In the genomic region with DNA sequence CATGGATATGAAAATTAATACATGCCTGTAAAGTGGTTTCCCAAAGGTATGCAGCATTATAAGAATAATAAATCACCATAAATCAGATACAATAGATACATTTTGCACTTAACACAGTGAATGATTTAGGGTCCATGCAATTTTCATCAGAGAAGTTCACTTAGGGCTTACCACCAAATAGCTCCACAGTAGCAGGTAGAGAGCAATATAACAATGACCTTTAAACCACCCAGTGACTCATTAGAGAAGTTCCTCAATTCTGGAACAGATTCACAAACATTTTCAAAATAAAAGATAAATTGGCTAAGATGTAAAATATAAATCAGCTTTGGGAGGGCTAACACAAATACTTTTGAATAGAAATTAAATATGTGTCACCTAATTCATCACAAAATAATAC, we compare ENCODE assay signal across 21 cellular contexts.
DNase-seq lines count a peak whose midpoint lies in the region; ATAC-seq, FAIRE-seq and TF ChIP-seq lines count a peak whose summit lies in the region.
"Had no signal": no experiment of that assay in that cellular context is flagged by ENCODE, and none has a peak within 500 bp of the region (broad histone marks: within the 10 kb centered on the region; RNA-seq: fewer than 3 reads in every experiment).

No MANE protein-coding gene starts in this region.

- H3K27me3 Mint-ChIP-seq in T-cell = no peaks in the 10 kb centered on the region
- H3K27me3 Mint-ChIP-seq: CD4-positive, alpha-beta memory T cell had no signal

- no peak overlapping the region for H3K4me2 ChIP-seq in SK-N-SH
- H3K4me2 ChIP-seq in neuronal stem cell (ENCODE audit: insufficient read depth, low read length, poor library complexity, severe bottlenecking) = no peak overlapping the region
- H3K4me2 ChIP-seq: GM23338 had no signal

- no peaks in the 10 kb centered on the region for H3F3A ChIP-seq in SK-N-SH (replicated peaks; ENCODE audit: insufficient read depth)

- H2BK12ac ChIP-seq in neuronal stem cell (ENCODE audit: low read length) = no peak overlapping the region

- H3K23ac ChIP-seq in neuronal stem cell (ENCODE audit: low read depth, low read length, poor library complexity) = no peak overlapping the region

- TF ChIP-seq RAD21 in SK-N-SH (IDR thresholded peaks at IDR 0.05; ENCODE audit: low read length) = no peak

- H3K36me3 ChIP-seq in SK-N-SH (replicated peaks in 1 of 2; ENCODE audit: control insufficient read depth in 1 of 2, insufficient read depth in 2 of 2, low read length in 1 of 2) (no peaks in the 10 kb centered on the region), mucosa of descending colon (ENCODE audit: low read depth) (no peaks in the 10 kb centered on the region), small intestine (ENCODE audit: control insufficient read depth in 2 of 2, insufficient read depth in 2 of 2, low read length in 2 of 2) (no peaks in the 10 kb centered on the region), neuronal stem cell (replicated peaks in 1 of 2; ENCODE audit: control insufficient read depth in 2 of 2, insufficient read depth in 2 of 2, low read length in 2 of 2) (no peaks in the 10 kb centered on the region)

- ATAC-seq in SK-N-SH treated with all-trans-retinoic acid at 6 μM for 48 hours (no peak), mucosa of descending colon (peak; percentile 59), T-cell (replicated peaks in 1 of 4) (no peak)

- H4K91ac ChIP-seq in neuronal stem cell (ENCODE audit: low read depth, low read length, poor library complexity) = no peak overlapping the region

- H2AK5ac ChIP-seq in neuronal stem cell (ENCODE audit: low read depth, low read length) = no peak overlapping the region

- no peak for DNase-seq in SK-N-SH
- peak; percentile 34 for DNase-seq in M059J (ENCODE audit: low read depth)
- DNase-seq in mucosa of descending colon = no peak
- DNase-seq in small intestine = peak; percentile 69
- no peak for DNase-seq in AG08396 (ENCODE audit: low spot score)
- no peak for DNase-seq in T-cell
- DNase-seq in neuronal stem cell (ENCODE audit: low spot score) = no peak
- DNase-seq: ACHN; C1 segment of cervical spinal cord; Caco-2; CD4-positive, alpha-beta memory T cell; DMS153; DND-41; H9; HFFc6 had no signal

- no peaks in the 10 kb centered on the region for H3K9me2 ChIP-seq in SK-N-SH

- H3K4ac ChIP-seq in neuronal stem cell (ENCODE audit: low read length) = no peak overlapping the region

- TF ChIP-seq CTCF in SK-N-SH (IDR thresholded peaks at IDR 0.05) (no peak), mucosa of descending colon (IDR thresholded peaks at IDR 0.05) (no peak)

- peaks cover 0 to 1% (median 0%) of the 10 kb centered on the region in 3 donors for H3K9me3 Mint-ChIP-seq in T-cell
- H3K9me3 Mint-ChIP-seq: GM23338, H9, HFFc6 had no signal

- TF ChIP-seq EP300 in SK-N-SH (IDR thresholded peaks at IDR 0.05; ENCODE audit: borderline replicate concordance in 1 of 2, low read depth in 1 of 2, low read length in 1 of 2) = no peak

- H3K18ac ChIP-seq in neuronal stem cell (ENCODE audit: low read length) = no peak overlapping the region

- H3K9ac ChIP-seq in SK-N-SH = no peak overlapping the region
- no peak overlapping the region for H3K9ac ChIP-seq in neuronal stem cell (ENCODE audit: low read depth, low read length, poor library complexity)

- H2BK5ac ChIP-seq in neuronal stem cell (ENCODE audit: low read length) = no peak overlapping the region

- FAIRE-seq in small intestine (lab: Jason Lieb, UNC) = no peak
- FAIRE-seq: A204.1, G401.6, GM12892 had no signal

- no peak overlapping the region for H4K8ac ChIP-seq in neuronal stem cell (ENCODE audit: low read depth, low read length)

- no peaks in the 10 kb centered on the region for H3K9me3 ChIP-seq in SK-N-SH
- H3K9me3 ChIP-seq in mucosa of descending colon = no peaks in the 10 kb centered on the region
- H3K9me3 ChIP-seq in small intestine (ENCODE audit: control insufficient read depth, low read depth) = no peaks in the 10 kb centered on the region
- no peaks in the 10 kb centered on the region for H3K9me3 ChIP-seq in neuronal stem cell (replicated peaks in 1 of 2; ENCODE audit: control insufficient read depth in 2 of 2, insufficient read depth in 1 of 2, low read depth in 1 of 2, low read length in 2 of 2)
- H3K9me3 ChIP-seq: Caco-2 had no signal

- intact Hi-C loops in mucosa of descending colon (cut with DNase I, micrococcal nuclease) = no loop called here

- POLR2A ChIA-PET in SK-N-SH (lab: Yijun Ruan, JAX) (no interaction called here), T-cell (lab: Charles Lee) (no interaction called here)

- no peak overlapping the region for H3K27ac Mint-ChIP-seq in T-cell
- H3K27ac Mint-ChIP-seq: CD4-positive, alpha-beta memory T cell; GM23338; H9; HFFc6 had no signal

- no peak overlapping the region for H2AFZ ChIP-seq in SK-N-SH (ENCODE audit: low read depth)
- H2AFZ ChIP-seq in neuronal stem cell (ENCODE audit: low read length) = no peak overlapping the region

- H2BK15ac ChIP-seq in neuronal stem cell (ENCODE audit: low read length) = no peak overlapping the region

- no peaks in the 10 kb centered on the region for H3K4me1 Mint-ChIP-seq in T-cell
- H3K4me1 Mint-ChIP-seq: CD4-positive, alpha-beta memory T cell had no signal

- H3K14ac ChIP-seq in neuronal stem cell (ENCODE audit: low read length) = no peak overlapping the region

- no peak overlapping the region for H3K4me3 Mint-ChIP-seq in T-cell
- H3K4me3 Mint-ChIP-seq: CD4-positive, alpha-beta memory T cell; GM23338; H9; HFFc6 had no signal

- H3K4me3 ChIP-seq in SK-N-SH (ENCODE audit: low read depth in 2 of 2, low read length in 1 of 2) (no peak overlapping the region), mucosa of descending colon (no peak overlapping the region), small intestine (ENCODE audit: low read depth in 1 of 2, low read length in 2 of 2) (no peak overlapping the region), neuronal stem cell (ENCODE audit: low read length in 2 of 2) (no peak overlapping the region)
- H3K4me3 ChIP-seq: GM23338 had no signal

- CTCF ChIA-PET in SK-N-SH (lab: Yijun Ruan, JAX) = interaction anchor here (0.8 kb wide), 1 partner anchor 162 kb away, joined by 3 read pairs; no protein-coding TSS in a partner anchor
- CTCF ChIA-PET in T-cell (lab: Charles Lee) = no interaction called here

- no peaks in the 10 kb centered on the region for H4K20me1 ChIP-seq in SK-N-SH (ENCODE audit: insufficient read depth)

- H3K36me3 Mint-ChIP-seq in T-cell = no peaks in the 10 kb centered on the region
- H3K36me3 Mint-ChIP-seq: CD4-positive, alpha-beta memory T cell had no signal

- H3K27me3 ChIP-seq in SK-N-SH (ENCODE audit: insufficient read depth) (no peaks in the 10 kb centered on the region), small intestine (ENCODE audit: control insufficient read depth in 2 of 2, insufficient read depth in 2 of 2, low read length in 2 of 2) (no peaks in the 10 kb centered on the region), neuronal stem cell (ENCODE audit: control insufficient read depth in 3 of 3, insufficient read depth in 3 of 3, low read depth in 1 of 3, low read length in 3 of 3) (no peaks in the 10 kb centered on the region)

- H2BK120ac ChIP-seq in neuronal stem cell (ENCODE audit: low read depth, low read length) = no peak overlapping the region

- H3K4me1 ChIP-seq in SK-N-SH (ENCODE audit: control insufficient read depth in 1 of 2, insufficient read depth in 2 of 2, low read depth in 1 of 2, low read length in 1 of 2) = no peaks in the 10 kb centered on the region
- H3K4me1 ChIP-seq in mucosa of descending colon (ENCODE audit: low read depth) = no peaks in the 10 kb centered on the region
- H3K4me1 ChIP-seq in small intestine (ENCODE audit: control insufficient read depth in 2 of 2, insufficient read depth in 1 of 2, low read depth in 1 of 2, low read length in 1 of 2) = peaks cover 0 to 3% of the 10 kb centered on the region in 2 donors
- H3K4me1 ChIP-seq in neuronal stem cell (ENCODE audit: control insufficient read depth in 2 of 2, insufficient read depth in 1 of 2, low read depth in 1 of 2, low read length in 2 of 2) = peaks cover 0 to 2% of the 10 kb centered on the region in 2 donors
- H3K4me1 ChIP-seq: Caco-2 had no signal

- no peak overlapping the region for H3K27ac ChIP-seq in SK-N-SH (ENCODE audit: low read depth in 2 of 2, low read length in 1 of 2)
- no peak overlapping the region for H3K27ac ChIP-seq in small intestine (ENCODE audit: low read depth in 1 of 2, low read length in 1 of 2)
- no peak overlapping the region for H3K27ac ChIP-seq in neuronal stem cell (replicated peaks; ENCODE audit: low read length)
- H3K27ac ChIP-seq: 22Rv1 had no signal

- H3K79me2 ChIP-seq in SK-N-SH (ENCODE audit: insufficient read depth) = no peaks in the 10 kb centered on the region

- no peaks in the 10 kb centered on the region for H3K79me1 ChIP-seq in neuronal stem cell (ENCODE audit: low read depth, low read length)

TF ChIP-seq in SK-N-SH, 30 proteins besides CTCF, POLR2A, EP300 and RAD21:
- no peak for TF ChIP-seq MXI1 (IDR thresholded peaks at IDR 0.05; ENCODE audit: low read depth, low read length)
- TF ChIP-seq, protein P1, sequence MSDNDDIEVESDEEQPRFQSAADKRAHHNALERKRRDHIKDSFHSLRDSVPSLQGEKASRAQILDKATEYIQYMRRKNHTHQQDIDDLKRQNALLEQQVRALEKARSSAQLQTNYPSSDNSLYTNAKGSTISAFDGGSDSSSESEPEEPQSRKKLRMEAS (IDR thresholded peaks at IDR 0.05; ENCODE audit: low read depth) = no peak
- no peak for TF ChIP-seq CHD2 (IDR thresholded peaks at IDR 0.05; ENCODE audit: low read length, partially characterized antibody)
- no peak for TF ChIP-seq SMC3 (IDR thresholded peaks at IDR 0.05; ENCODE audit: low read depth, low read length)
- TF ChIP-seq RXRA (IDR thresholded peaks at IDR 0.05; ENCODE audit: borderline replicate concordance, low read depth) = 0 out of 2 replicates have a peak, but pooled peaks have one; percentile 10
- no peak for TF ChIP-seq MEF2A (IDR thresholded peaks at IDR 0.05; ENCODE audit: borderline replicate concordance, low read depth)

TF ChIP-seq in SK-N-SH treated with all-trans-retinoic acid at 6 μM for 48 hours, 23 proteins besides CTCF, POLR2A, EP300 and RAD21 (continues in another document):
- TF ChIP-seq PPARA (CRISPR knock-in tag; IDR thresholded peaks at IDR 0.05; ENCODE audit: borderline replicate concordance) (no peak), ZFP30 (CRISPR knock-in tag; IDR thresholded peaks at IDR 0.05) (no peak), ZNF8 (CRISPR knock-in tag; IDR thresholded peaks at IDR 0.05) (no peak), BACH2 (CRISPR knock-in tag; IDR thresholded peaks at IDR 0.05; ENCODE audit: borderline replicate concordance) (no peak)
- TF ChIP-seq, protein P2, sequence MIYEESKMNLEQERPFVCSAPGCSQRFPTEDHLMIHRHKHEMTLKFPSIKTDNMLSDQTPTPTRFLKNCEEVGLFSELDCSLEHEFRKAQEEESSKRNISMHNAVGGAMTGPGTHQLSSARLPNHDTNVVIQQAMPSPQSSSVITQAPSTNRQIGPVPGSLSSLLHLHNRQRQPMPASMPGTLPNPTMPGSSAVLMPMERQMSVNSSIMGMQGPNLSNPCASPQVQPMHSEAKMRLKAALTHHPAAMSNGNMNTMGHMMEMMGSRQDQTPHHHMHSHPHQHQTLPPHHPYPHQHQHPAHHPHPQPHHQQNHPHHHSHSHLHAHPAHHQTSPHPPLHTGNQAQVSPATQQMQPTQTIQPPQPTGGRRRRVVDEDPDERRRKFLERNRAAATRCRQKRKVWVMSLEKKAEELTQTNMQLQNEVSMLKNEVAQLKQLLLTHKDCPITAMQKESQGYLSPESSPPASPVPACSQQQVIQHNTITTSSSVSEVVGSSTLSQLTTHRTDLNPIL (CRISPR knock-in tag; IDR thresholded peaks at IDR 0.05; ENCODE audit: low read depth) = no peak

Comparison
In these comparisons a context has a peak if more than half of its experiments do, and no peak if none do; other contexts are left out.
1. DNase-seq: peak in M059J (single experiment) and small intestine (single experiment); none in SK-N-SH (single experiment), mucosa of descending colon (0 of 3), AG08396 (single experiment), T-cell (0 of 34) and neuronal stem cell (single experiment).